12 cellular contexts compared by ENCODE assay signal in the genomic region with DNA sequence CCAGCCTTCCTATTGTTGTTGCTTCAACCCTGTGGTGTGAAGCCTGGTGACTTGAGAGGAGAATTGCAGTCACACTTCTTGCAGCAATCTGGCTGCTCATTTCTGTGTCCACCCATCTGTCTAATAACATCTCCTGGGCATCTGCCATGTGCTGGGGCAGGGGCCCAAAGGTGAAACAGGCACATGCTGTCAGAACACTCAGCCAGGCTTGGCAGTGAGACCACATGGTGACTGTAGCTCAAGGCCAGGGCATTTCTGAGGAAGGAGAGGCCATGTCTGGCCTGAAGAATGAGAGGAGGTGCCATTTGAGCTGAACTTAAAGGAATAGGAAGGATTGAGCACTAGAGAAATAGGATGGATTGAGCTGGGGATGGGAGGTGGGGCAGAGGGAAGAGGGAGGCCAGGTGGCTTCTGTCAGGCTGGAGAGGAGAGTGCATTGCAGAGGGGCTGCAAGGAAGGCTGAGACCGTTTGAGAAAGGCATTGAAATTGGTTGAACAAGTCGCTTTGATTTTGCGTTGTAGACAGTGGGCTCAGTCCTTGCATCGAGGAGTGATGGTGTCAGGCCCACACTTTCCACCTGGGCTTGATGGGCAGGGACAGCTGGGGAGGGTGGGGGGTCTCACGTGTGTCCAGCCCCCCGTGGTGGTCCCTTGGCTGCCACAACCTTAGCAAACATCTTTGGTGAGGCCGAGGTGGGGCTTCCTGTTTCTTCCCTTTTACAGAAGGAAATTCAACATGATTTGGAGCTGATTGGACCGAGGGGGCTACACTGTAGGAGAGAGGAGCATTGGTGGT.
DNase-seq lines count a peak whose midpoint lies in the region; ATAC-seq and TF ChIP-seq lines count a peak whose summit lies in the region.
"Had no signal": no experiment of that assay in that cellular context is flagged by ENCODE, and none has a peak within 500 bp of the region (broad histone marks: within the 10 kb centered on the region; RNA-seq: fewer than 3 reads in every experiment).

No MANE protein-coding gene starts in this region.

- no peaks in the 10 kb centered on the region for H3K9me3 ChIP-seq in T-helper 17 cell (ENCODE audit: control insufficient read depth, low read length, poor library complexity, severe bottlenecking)

- no peaks in the 10 kb centered on the region for H3K4me1 Mint-ChIP-seq in T-helper 17 cell
- H3K4me1 Mint-ChIP-seq in osteocyte (ENCODE audit: unreplicated experiment) = no peaks in the 10 kb centered on the region
- H3K4me1 Mint-ChIP-seq: IgD-negative memory B cell had no signal

- H3K27ac Mint-ChIP-seq in T-helper 17 cell = peak overlapping the region; percentile 41
- no peak overlapping the region for H3K27ac Mint-ChIP-seq in osteocyte (ENCODE audit: unreplicated experiment)
- H3K27ac Mint-ChIP-seq: activated CD8-positive, alpha-beta T cell treated with anti-CD3 and anti-CD28 coated beads for 36 hours; IgD-negative memory B cell had no signal

- ATAC-seq in T-helper 17 cell = no peak
- no peak for ATAC-seq in GM21825 (IDR thresholded peaks at IDR 0.05; ENCODE audit: unreplicated experiment)
- ATAC-seq: activated CD8-positive, alpha-beta T cell treated with anti-CD3 and anti-CD28 coated beads for 36 hours had no signal

- DNase-seq in HuH-7 (ENCODE audit: low spot score) (peak; percentile 2), T-helper 17 cell (no peak), epidermal melanocyte (ENCODE audit: insufficient read length, low spot score) (peak; percentile 13), osteocyte (ENCODE audit: extremely low spot score, unreplicated experiment) (peak; percentile 71), GM20000 (ENCODE audit: low spot score) (no peak), HCEC 1CT (no peak)
- DNase-seq: activated CD8-positive, alpha-beta T cell treated with anti-CD3 and anti-CD28 coated beads for 36 hours; activated gamma-delta T cell treated with Interleukin-2 at 50 U/mL for 16 hours; stimulated activated CD4-positive, alpha-beta T cell treated with anti-CD3 and anti-CD28 coated beads, Interleukin-15, amount 100 ng/mL, for 24 hours; T1000 had no signal

- H3K27me3 Mint-ChIP-seq in T-helper 17 cell (no peaks in the 10 kb centered on the region), osteocyte (ENCODE audit: unreplicated experiment) (no peaks in the 10 kb centered on the region)
- H3K27me3 Mint-ChIP-seq: activated CD8-positive, alpha-beta T cell treated with anti-CD3 and anti-CD28 coated beads for 36 hours had no signal

- TF ChIP-seq CTCF in osteocyte (IDR thresholded peaks at IDR 0.05) = no peak
- no peak for TF ChIP-seq CTCF in GM20000 (IDR thresholded peaks at IDR 0.05; ENCODE audit: extremely low read depth, missing control alignments)

- H3K4me3 Mint-ChIP-seq in T-helper 17 cell (no peak overlapping the region), osteocyte (ENCODE audit: unreplicated experiment) (no peak overlapping the region)
- H3K4me3 Mint-ChIP-seq: activated CD8-positive, alpha-beta T cell treated with anti-CD3 and anti-CD28 coated beads for 36 hours; IgD-negative memory B cell had no signal

- H3K36me3 Mint-ChIP-seq in T-helper 17 cell (ENCODE audit: low read depth) (no peaks in the 10 kb centered on the region), osteocyte (ENCODE audit: unreplicated experiment) (no peaks in the 10 kb centered on the region)
- H3K36me3 Mint-ChIP-seq: IgD-negative memory B cell had no signal

- H3K9me3 Mint-ChIP-seq in osteocyte (ENCODE audit: unreplicated experiment) = peaks cover 9% of the 10 kb centered on the region
- H3K9me3 Mint-ChIP-seq: activated CD8-positive, alpha-beta T cell treated with anti-CD3 and anti-CD28 coated beads for 36 hours had no signal

Comparison
In these comparisons a context has a peak if more than half of its experiments do, and no peak if none do; other contexts are left out.
1. DNase-seq: peak in HuH-7 (single experiment), epidermal melanocyte (single experiment) and osteocyte (single experiment); none in T-helper 17 cell (0 of 3), GM20000 (single experiment) and HCEC 1CT (single experiment).